ENCODE assay signal across 1 cellular context in genomic region chr6:135796884-135797283, GRCh38.
TF ChIP-seq lines count a peak whose summit lies in the region.

No MANE protein-coding gene starts in this region.

TF ChIP-seq in SK-N-SH treated with all-trans-retinoic acid at 6 μM for 48 hours, 23 proteins besides CTCF, POLR2A, EP300 and RAD21 (continued from another document):
- no peak for TF ChIP-seq TCF4 (CRISPR knock-in tag; IDR thresholded peaks at IDR 0.05; ENCODE audit: borderline replicate concordance)
- no peak for TF ChIP-seq OSR1 (CRISPR knock-in tag; IDR thresholded peaks at IDR 0.05)
- no peak for TF ChIP-seq GLIS3 (CRISPR knock-in tag; IDR thresholded peaks at IDR 0.05)
- no peak for TF ChIP-seq BACH2 (CRISPR knock-in tag; IDR thresholded peaks at IDR 0.05; ENCODE audit: borderline replicate concordance)
- TF ChIP-seq CREB5 (CRISPR knock-in tag; IDR thresholded peaks at IDR 0.05; ENCODE audit: low read depth) = no peak
- no peak for TF ChIP-seq CSRNP3 (CRISPR knock-in tag; IDR thresholded peaks at IDR 0.05)
- TF ChIP-seq PPARA (CRISPR knock-in tag; IDR thresholded peaks at IDR 0.05; ENCODE audit: borderline replicate concordance) = no peak
- no peak for TF ChIP-seq ZC3H10 (CRISPR knock-in tag; IDR thresholded peaks at IDR 0.05)
- no peak for TF ChIP-seq ISL1 (CRISPR knock-in tag; IDR thresholded peaks at IDR 0.05)
- no peak for TF ChIP-seq CSDC2 (CRISPR knock-in tag; IDR thresholded peaks at IDR 0.05)
- TF ChIP-seq ARNTL (CRISPR knock-in tag; IDR thresholded peaks at IDR 0.05; ENCODE audit: borderline replicate concordance, low read depth) = no peak
